3 cellular contexts compared by ENCODE assay signal in the genomic region with DNA sequence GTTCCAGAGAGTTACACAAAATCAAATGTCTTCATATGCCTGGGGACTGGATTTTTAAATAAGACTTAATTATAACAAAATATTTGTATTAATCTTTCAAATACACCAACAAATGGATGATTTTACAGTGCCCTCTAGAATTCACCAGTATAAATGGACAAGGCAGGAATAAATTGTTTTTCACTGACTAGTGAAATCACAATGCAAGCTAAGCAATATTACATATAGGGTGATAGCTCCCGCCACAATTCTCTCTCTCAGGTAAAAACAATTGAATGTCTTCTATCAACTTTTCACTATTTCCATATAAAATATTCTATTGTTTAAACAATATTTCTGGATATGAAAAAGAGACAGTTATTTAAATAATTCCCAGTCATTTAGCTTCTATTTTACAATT.
TF ChIP-seq lines count a peak whose summit lies in the region.

No MANE protein-coding gene starts in this region.

TF ChIP-seq in A549, 52 proteins besides CTCF, POLR2A, EP300 and RAD21:
- TF ChIP-seq MAFK (IDR thresholded peaks at IDR 0.05; ENCODE audit: partially characterized antibody) (peak; percentile 26), HMGXB4 (CRISPR knock-in tag; IDR thresholded peaks at IDR 0.05; ENCODE audit: borderline replicate concordance) (no peak), CHD4 (IDR thresholded peaks at IDR 0.05; ENCODE audit: borderline replicate concordance) (no peak)
TF ChIP-seq in A549: peak in this region for 1.

TF ChIP-seq in IMR-90, 13 proteins besides CTCF, POLR2A, EP300 and RAD21:
- no peak for TF ChIP-seq USF2 (IDR thresholded peaks at IDR 0.05; ENCODE audit: low read depth, low read length)
- no peak for TF ChIP-seq CEBPB (IDR thresholded peaks at IDR 0.05; ENCODE audit: low read depth, low read length)
- TF ChIP-seq SMC3 (IDR thresholded peaks at IDR 0.05; ENCODE audit: low read depth, low read length) = no peak
- peak; percentile 70 for TF ChIP-seq MAFK (IDR thresholded peaks at IDR 0.05; ENCODE audit: low read depth, low read length)

TF ChIP-seq in K562, 482 proteins besides CTCF, POLR2A, EP300 and RAD21:
- no peak for TF ChIP-seq ZNF263 (CRISPR knock-in tag; IDR thresholded peaks at IDR 0.05; ENCODE audit: borderline replicate concordance)
- TF ChIP-seq ZNF561 (CRISPR knock-in tag; conservative IDR thresholded peaks at IDR 0.05) = no peak
- TF ChIP-seq, protein P1, sequence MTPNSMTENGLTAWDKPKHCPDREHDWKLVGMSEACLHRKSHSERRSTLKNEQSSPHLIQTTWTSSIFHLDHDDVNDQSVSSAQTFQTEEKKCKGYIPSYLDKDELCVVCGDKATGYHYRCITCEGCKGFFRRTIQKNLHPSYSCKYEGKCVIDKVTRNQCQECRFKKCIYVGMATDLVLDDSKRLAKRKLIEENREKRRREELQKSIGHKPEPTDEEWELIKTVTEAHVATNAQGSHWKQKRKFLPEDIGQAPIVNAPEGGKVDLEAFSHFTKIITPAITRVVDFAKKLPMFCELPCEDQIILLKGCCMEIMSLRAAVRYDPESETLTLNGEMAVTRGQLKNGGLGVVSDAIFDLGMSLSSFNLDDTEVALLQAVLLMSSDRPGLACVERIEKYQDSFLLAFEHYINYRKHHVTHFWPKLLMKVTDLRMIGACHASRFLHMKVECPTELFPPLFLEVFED (CRISPR knock-in tag; conservative IDR thresholded peaks at IDR 0.05) = no peak
- TF ChIP-seq ZNF316 (IDR thresholded peaks at IDR 0.05) = peak; percentile 20; the same call in 1 of the 2 replicates
- no peak for TF ChIP-seq CREB3 (tag; conservative IDR thresholded peaks at IDR 0.05; ENCODE audit: low read depth)
- TF ChIP-seq, protein P2, sequence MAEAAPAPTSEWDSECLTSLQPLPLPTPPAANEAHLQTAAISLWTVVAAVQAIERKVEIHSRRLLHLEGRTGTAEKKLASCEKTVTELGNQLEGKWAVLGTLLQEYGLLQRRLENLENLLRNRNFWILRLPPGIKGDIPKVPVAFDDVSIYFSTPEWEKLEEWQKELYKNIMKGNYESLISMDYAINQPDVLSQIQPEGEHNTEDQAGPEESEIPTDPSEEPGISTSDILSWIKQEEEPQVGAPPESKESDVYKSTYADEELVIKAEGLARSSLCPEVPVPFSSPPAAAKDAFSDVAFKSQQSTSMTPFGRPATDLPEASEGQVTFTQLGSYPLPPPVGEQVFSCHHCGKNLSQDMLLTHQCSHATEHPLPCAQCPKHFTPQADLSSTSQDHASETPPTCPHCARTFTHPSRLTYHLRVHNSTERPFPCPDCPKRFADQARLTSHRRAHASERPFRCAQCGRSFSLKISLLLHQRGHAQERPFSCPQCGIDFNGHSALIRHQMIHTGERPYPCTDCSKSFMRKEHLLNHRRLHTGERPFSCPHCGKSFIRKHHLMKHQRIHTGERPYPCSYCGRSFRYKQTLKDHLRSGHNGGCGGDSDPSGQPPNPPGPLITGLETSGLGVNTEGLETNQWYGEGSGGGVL (CRISPR knock-in tag; IDR thresholded peaks at IDR 0.05) = no peak
- TF ChIP-seq SAFB (IDR thresholded peaks at IDR 0.05; ENCODE audit: borderline replicate concordance, low read depth, low read length) = no peak
TF ChIP-seq in K562: peak in this region for 1.
